ENCODE assay signal across 1 cellular context in genomic region chr19:56222901-56223300, GRCh38.
TF ChIP-seq lines count a peak whose summit lies in the region.

No MANE protein-coding gene starts in this region.

TF ChIP-seq in H1, 55 proteins besides CTCF, POLR2A, EP300 and RAD21:
- TF ChIP-seq SAP30 (IDR thresholded peaks at IDR 0.05; ENCODE audit: insufficient read depth, insufficient replicate concordance, low read length): no peak
- TF ChIP-seq SP1 (IDR thresholded peaks at IDR 0.05; ENCODE audit: low read depth, low read length): no peak
- no peak for TF ChIP-seq CBX8 (IDR thresholded peaks at IDR 0.05; ENCODE audit: borderline replicate concordance, low read depth, low read length)
- TF ChIP-seq KDM5A (IDR thresholded peaks at IDR 0.05; ENCODE audit: low read length): no peak
- no peak for TF ChIP-seq EZH2 (IDR thresholded peaks at IDR 0.05; ENCODE audit: low read depth, low read length, severe bottlenecking)
- TF ChIP-seq CEBPB (IDR thresholded peaks at IDR 0.05; ENCODE audit: low read depth, low read length): no peak
- no peak for TF ChIP-seq ZNF274 (IDR thresholded peaks at IDR 0.05; ENCODE audit: borderline replicate concordance, extremely low read depth, low read length)
- TF ChIP-seq TAF1 (IDR thresholded peaks at IDR 0.05; ENCODE audit: low read depth, low read length): no peak
- no peak for TF ChIP-seq CHD7 (IDR thresholded peaks at IDR 0.05; ENCODE audit: insufficient replicate concordance, low read length)
- no peak for TF ChIP-seq POU5F1 (IDR thresholded peaks at IDR 0.05; ENCODE audit: low read depth, low read length)
- TF ChIP-seq RXRA (IDR thresholded peaks at IDR 0.05; ENCODE audit: insufficient read depth, low read depth, low read length): no peak
- no peak for TF ChIP-seq SP4 (IDR thresholded peaks at IDR 0.05; ENCODE audit: low read length)
- TF ChIP-seq RFX5 (IDR thresholded peaks at IDR 0.05; ENCODE audit: borderline replicate concordance, low read depth, low read length): no peak
- TF ChIP-seq ASH2L (IDR thresholded peaks at IDR 0.05; ENCODE audit: low read length): no peak
- no peak for TF ChIP-seq FOSL1 (IDR thresholded peaks at IDR 0.05; ENCODE audit: insufficient read depth, low read depth, low read length)
- TF ChIP-seq POLR2AphosphoS5 (IDR thresholded peaks at IDR 0.05; ENCODE audit: low read depth, low read length): no peak
- TF ChIP-seq JUND (IDR thresholded peaks at IDR 0.05; ENCODE audit: low read length): no peak
- TF ChIP-seq MAFK (IDR thresholded peaks at IDR 0.05; ENCODE audit: low read depth, low read length): no peak
- no peak for TF ChIP-seq SIN3A (conservative IDR thresholded peaks at IDR 0.05 in 1 of 2, IDR thresholded peaks at IDR 0.05 in 1 of 2; ENCODE audit: low read depth in 1 of 2, low read length in 2 of 2)
